In genomic region chr16:88705076-88705684, GRCh38 we compare ENCODE assay signal across 6 cellular contexts. TPM values are rescaled to one million over a fixed set of nuclear protein-coding genes. Genes with fewer than 3 reads are reported as not detected.
DNase-seq lines count a peak whose midpoint lies in the region; ATAC-seq and TF ChIP-seq lines count a peak whose summit lies in the region.

No MANE protein-coding gene starts in this region.

- POLR2A ChIA-PET in AG04449 (lab: Yijun Ruan, JAX): interaction anchor here (1.1 kb wide), 1 partner anchor 42 kb away, joined by 3 read pairs; the partner anchor contains the start of gene MVD

- no peaks in the 10 kb centered on the region for H3K27me3 ChIP-seq in dorsolateral prefrontal cortex

- TF ChIP-seq CTCF in AG04449 (IDR thresholded peaks at IDR 0.05; ENCODE audit: insufficient read depth, low read length, missing control alignments) (no peak), dorsolateral prefrontal cortex (IDR thresholded peaks at IDR 0.05 in 54 of 56, conservative IDR thresholded peaks at IDR 0.05 in 2 of 56; ENCODE audit: low read depth in 1 of 56, partially characterized antibody in 56 of 56) (no peak)

- no peak for ATAC-seq in GM18909 (IDR thresholded peaks at IDR 0.05; ENCODE audit: poor library complexity, unreplicated experiment)

- H3K4me3 ChIP-seq in AG04449 (ENCODE audit: low read depth, low read length): peak overlapping the region; percentile 96
- peak overlapping the region; percentile 63 to 100 (median 98) for H3K4me3 ChIP-seq in dorsolateral prefrontal cortex

- intact Hi-C loops in dorsolateral prefrontal cortex (cut with DNase I): loop anchor here (2.0 to 5.0 kb wide), 2 partner anchors 40 to 133 kb away; partner anchors contain the start of gene ZC3H18 (in 1 of the 2)

- CTCF ChIA-PET in AG04449 (lab: Yijun Ruan, JAX): interaction anchor here (0.9 to 1.6 kb wide), 4 partner anchors 9 to 463 kb away, joined by 3 to 4 read pairs (median 3); no protein-coding TSS in a partner anchor

- H3K27ac ChIP-seq in dorsolateral prefrontal cortex: peak overlapping the region in 56 of 59 donors; percentile 8 to 94 (median 79)

- DNase-seq in AG04449 (ENCODE audit: low read depth, low spot score) (no peak), MV-4-11 (lab: John Stamatoyannopoulos, UW) (peak; percentile 84), dorsolateral prefrontal cortex (no peak), putamen (ENCODE audit: low spot score) (peak; percentile 56), DMS79 treated with DMSO at 0.1 percent for 48 hours (lab: John Stamatoyannopoulos, UW) (no peak)

RNA-seq across cellular contexts. Expression of gene RNF166, which starts 1.0 kb away (rescaled TPM):
- 10 to 100 TPM; 15.1 to 52.4 (median 24.8) TPM for total RNA-seq in dorsolateral prefrontal cortex

RNA-seq across cellular contexts. Expression of gene CTU2, which starts 1.1 kb away (rescaled TPM):
- 10 to 100 TPM; 14.1 to 40.3 (median 24.0) TPM for total RNA-seq in dorsolateral prefrontal cortex

RNA-seq across cellular contexts. Expression of gene SNAI3, which starts 18.9 kb away (rescaled TPM):
- 1 to 10 TPM in 49 of 120 experiments, under 1 TPM in 62, not detected in 9; 0.26 to 2.6 (median 0.90) TPM for total RNA-seq in dorsolateral prefrontal cortex

RNA-seq across cellular contexts. Expression of gene MVD, which starts 42.3 kb away (rescaled TPM):
- 100 to 1,000 TPM in 5 of 120 experiments, 10 to 100 TPM in 115; 44.3 to 110 (median 70.6) TPM for total RNA-seq in dorsolateral prefrontal cortex

RNA-seq across cellular contexts. Expression of gene CYBA, which starts 54.3 kb away (rescaled TPM):
- 10 to 100 TPM in 119 of 120 experiments, 1 to 10 TPM in 1; 8.7 to 94.0 (median 30.1) TPM for total RNA-seq in dorsolateral prefrontal cortex

Comparison
In these comparisons a context has a peak if more than half of its experiments do, and no peak if none do; other contexts are left out.
1. DNase-seq: peak in MV-4-11 (single experiment) and putamen (single experiment); none in AG04449 (single experiment), dorsolateral prefrontal cortex (0 of 10) and DMS79 treated with DMSO at 0.1 percent for 48 hours (single experiment).